Comparison of ENCODE assay signal across 1 cellular context in the genomic region with DNA sequence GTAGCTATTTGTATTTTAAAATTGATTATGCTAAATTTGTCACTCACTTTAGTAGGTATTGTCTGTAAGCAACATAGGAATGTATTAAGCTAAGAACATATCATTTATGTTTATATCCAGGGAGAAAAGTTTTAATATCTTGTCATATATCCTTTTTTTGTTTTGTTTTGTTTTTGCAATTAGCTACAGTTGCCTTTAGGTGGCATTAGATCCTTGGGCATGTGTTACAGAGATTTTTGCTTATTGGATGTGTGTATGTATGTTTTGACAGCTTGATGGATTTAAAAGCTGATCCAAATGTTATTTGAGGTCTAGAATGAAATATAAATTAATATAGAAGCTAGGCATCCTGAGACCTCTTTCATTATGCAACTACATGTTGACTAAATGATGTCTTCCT.
A peak's percentile ranks its signal among the peaks of the same experiment; 100 is the strongest.
TF ChIP-seq lines count a peak whose summit lies in the region.

No MANE protein-coding gene starts in this region.

TF ChIP-seq in HepG2, 621 proteins besides CTCF, POLR2A, EP300 and RAD21:
- peak; percentile 75 for TF ChIP-seq STAG1 (CRISPR knock-in tag; IDR thresholded peaks at IDR 0.05)
- TF ChIP-seq SMC3 (IDR thresholded peaks at IDR 0.05; ENCODE audit: low read length) = peak; percentile 20; the same call in 1 of the 2 replicates
- TF ChIP-seq, protein P1, sequence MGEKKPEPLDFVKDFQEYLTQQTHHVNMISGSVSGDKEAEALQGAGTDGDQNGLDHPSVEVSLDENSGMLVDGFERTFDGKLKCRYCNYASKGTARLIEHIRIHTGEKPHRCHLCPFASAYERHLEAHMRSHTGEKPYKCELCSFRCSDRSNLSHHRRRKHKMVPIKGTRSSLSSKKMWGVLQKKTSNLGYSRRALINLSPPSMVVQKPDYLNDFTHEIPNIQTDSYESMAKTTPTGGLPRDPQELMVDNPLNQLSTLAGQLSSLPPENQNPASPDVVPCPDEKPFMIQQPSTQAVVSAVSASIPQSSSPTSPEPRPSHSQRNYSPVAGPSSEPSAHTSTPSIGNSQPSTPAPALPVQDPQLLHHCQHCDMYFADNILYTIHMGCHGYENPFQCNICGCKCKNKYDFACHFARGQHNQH (CRISPR knock-in tag; IDR thresholded peaks at IDR 0.05) = no peak
